In genomic region chr19:43471091-43471490, GRCh38 we compare ENCODE assay signal across 21 cellular contexts. TPM values are rescaled to one million over a fixed set of nuclear protein-coding genes. Genes with fewer than 3 reads are reported as not detected.
DNase-seq lines count a peak whose midpoint lies in the region; ATAC-seq, FAIRE-seq and TF ChIP-seq lines count a peak whose summit lies in the region.
"Had no signal": no experiment of that assay in that cellular context is flagged by ENCODE, and none has a peak within 500 bp of the region (broad histone marks: within the 10 kb centered on the region; RNA-seq: fewer than 3 reads in every experiment).

No MANE protein-coding gene starts in this region.

- no peak for TF ChIP-seq EP300 in GM12878 (IDR thresholded peaks at IDR 0.05; ENCODE audit: borderline replicate concordance in 1 of 2, control insufficient read depth in 1 of 2, low read depth in 2 of 2, low read length in 2 of 2)

- H3K4me3 ChIP-seq in GM12878 (no peak overlapping the region), neuronal stem cell (ENCODE audit: low read length in 2 of 2) (peak overlapping the region in 1 of 2 donors; percentile 54)
- H3K4me3 ChIP-seq: coronary artery, lung had no signal

- H3K4me1 ChIP-seq in GM12878 (ENCODE audit: control insufficient read depth, insufficient read depth, low read length) (peaks cover 3% of the 10 kb centered on the region; the same call in 1 of the 2 replicates), neuronal stem cell (ENCODE audit: control insufficient read depth in 2 of 2, insufficient read depth in 1 of 2, low read depth in 1 of 2, low read length in 2 of 2) (peaks cover 0 to 4% of the 10 kb centered on the region in 2 donors)

- H3K79me1 ChIP-seq in neuronal stem cell (ENCODE audit: low read depth, low read length): no peaks in the 10 kb centered on the region

- SMC1A ChIA-PET in GM12878 (lab: Charles Lee; ENCODE audit: uncharacterized antibody, unreplicated experiment): no interaction called here

- no TSS peak for BruUV-seq in GM12878 (replicated peaks; lab: Mats Ljungman, UMichigan)

- no peak overlapping the region for H2BK12ac ChIP-seq in neuronal stem cell (ENCODE audit: low read length)

- H3K18ac ChIP-seq in neuronal stem cell (ENCODE audit: low read length): peak overlapping the region; percentile 15

- H2BK5ac ChIP-seq in neuronal stem cell (ENCODE audit: low read length): no peak overlapping the region

- intact Hi-C loops in activated CD4-positive, alpha-beta T cell treated with anti-CD3 and anti-CD28 coated beads, Interleukin-2, amount 10 ng/mL, durations not matched to agents 24 days and 14 days (cut with micrococcal nuclease): no loop called here
- intact Hi-C loops in GM12878 (cut with micrococcal nuclease; ENCODE audit: unreplicated experiment): no loop called here

- H4K91ac ChIP-seq in neuronal stem cell (ENCODE audit: low read depth, low read length, poor library complexity): no peak overlapping the region

- H3K4me1 Mint-ChIP-seq in activated CD4-positive, alpha-beta T cell treated with anti-CD3 and anti-CD28 coated beads, Interleukin-2, amount 10 ng/mL, durations not matched to agents 7 days and 5 days: peaks cover 53% of the 10 kb centered on the region
- H3K4me1 Mint-ChIP-seq in activated CD4-positive, alpha-beta T cell treated with anti-CD3 and anti-CD28 coated beads, Interleukin-2, amount 10 ng/mL, durations not matched to agents 24 days and 14 days: peaks cover 38% of the 10 kb centered on the region

- H2AK5ac ChIP-seq in neuronal stem cell (ENCODE audit: low read depth, low read length): no peak overlapping the region

- no peak for TF ChIP-seq CTCF in GM12878 (IDR thresholded peaks at IDR 0.05 in 2 of 3, conservative IDR thresholded peaks at IDR 0.05 in 1 of 3; ENCODE audit: control insufficient read depth in 2 of 3, extremely low read depth in 1 of 3, insufficient read depth in 1 of 3, low read depth in 3 of 3, low read length in 3 of 3)

- no peak overlapping the region for H3K23ac ChIP-seq in neuronal stem cell (ENCODE audit: low read depth, low read length, poor library complexity)

- TF ChIP-seq RAD21 in GM12878 (IDR thresholded peaks at IDR 0.05; ENCODE audit: insufficient read depth, low read depth, low read length): no peak

- ATAC-seq in GM12878 (no peak), GM18867 (IDR thresholded peaks at IDR 0.05; ENCODE audit: unreplicated experiment) (no peak)

- no peak overlapping the region for H2BK120ac ChIP-seq in neuronal stem cell (ENCODE audit: low read depth, low read length)

- H2BK15ac ChIP-seq in neuronal stem cell (ENCODE audit: low read length): no peak overlapping the region

- H3K4me2 ChIP-seq in GM12878 (ENCODE audit: control insufficient read depth, insufficient read depth): no peak overlapping the region
- H3K4me2 ChIP-seq in neuronal stem cell (ENCODE audit: insufficient read depth, low read length, poor library complexity, severe bottlenecking): no peak overlapping the region

- no peaks in the 10 kb centered on the region for H3K27me3 ChIP-seq in GM12878 (replicated peaks in 1 of 2; ENCODE audit: control insufficient read depth in 2 of 2, insufficient read depth in 2 of 2, low read length in 1 of 2)
- peaks cover 1 to 14% (median 1%) of the 10 kb centered on the region in 3 experiments for H3K27me3 ChIP-seq in neuronal stem cell (ENCODE audit: control insufficient read depth in 3 of 3, insufficient read depth in 3 of 3, low read depth in 1 of 3, low read length in 3 of 3)

- DNase-seq in activated CD4-positive, alpha-beta T cell treated with anti-CD3 and anti-CD28 coated beads, Interleukin-2, amount 10 ng/mL, durations not matched to agents 7 days and 5 days: no peak
- DNase-seq in activated CD4-positive, alpha-beta T cell treated with anti-CD3 and anti-CD28 coated beads, Interleukin-2, amount 10 ng/mL, durations not matched to agents 24 days and 14 days: no peak
- DNase-seq in GM12878 (ENCODE audit: low read depth, low spot score) (no peak), neuronal stem cell (ENCODE audit: low spot score) (no peak)
- DNase-seq in central memory CD4-positive, alpha-beta T cell: no peak
- DNase-seq: activated CD4-positive, CD25-positive, alpha-beta regulatory T cell treated with anti-CD3 and anti-CD28 coated beads, Interleukin-2, amount 50 U/mL, for 72 hours; COR-L47; foreskin fibroblast; NCI-H1694; NCI-H69; occipital lobe; retina; stimulated activated CD4-positive, alpha-beta T cell treated with anti-CD3 and anti-CD28 coated beads, Interleukin-15, amount 100 ng/mL, for 24 hours had no signal

- no peak overlapping the region for H3K4ac ChIP-seq in neuronal stem cell (ENCODE audit: low read length)

- POLR2A ChIA-PET in activated CD4-positive, alpha-beta T cell treated with anti-CD3 and anti-CD28 coated beads, Interleukin-2, amount 10 ng/mL, durations not matched to agents 7 days and 5 days (lab: Charles Lee): no interaction called here
- POLR2A ChIA-PET in GM12878 (lab: Charles Lee): interaction anchor here (0.6 kb wide), 1 partner anchor 61 kb away, joined by 3 read pairs; no protein-coding TSS in a partner anchor

- H3K14ac ChIP-seq in neuronal stem cell (ENCODE audit: low read length): no peak overlapping the region

- H3K9me3 Mint-ChIP-seq in activated CD4-positive, alpha-beta T cell treated with anti-CD3 and anti-CD28 coated beads, Interleukin-2, amount 10 ng/mL, durations not matched to agents 7 days and 5 days: peaks cover 3% of the 10 kb centered on the region
- H3K9me3 Mint-ChIP-seq in activated CD4-positive, alpha-beta T cell treated with anti-CD3 and anti-CD28 coated beads, Interleukin-2, amount 10 ng/mL, durations not matched to agents 24 days and 14 days: no peaks in the 10 kb centered on the region
- H3K9me3 Mint-ChIP-seq: activated T-helper 1 cell treated with anti-CD3 and anti-CD28 coated beads, Interleukin-12 subunit alpha, Interleukin-12 subunit beta, Interleukin-2, Interleukin-4 antibody, amounts not matched to agents 30 ng/mL and 10 ng/mL and 1 ng/mL, durations not matched to agents 14 hours and 24 hours and 36 hours had no signal

- H2AFZ ChIP-seq in GM12878 (ENCODE audit: control insufficient read depth, low read depth, low read length): no peak overlapping the region
- peak overlapping the region; percentile 7 for H2AFZ ChIP-seq in neuronal stem cell (ENCODE audit: low read length)

- 63% methylated on average over 5 of the region's 5 CpGs for WGBS in GM12878 (ENCODE audit: insufficient coverage, insufficient replicate concordance, low lambda C conversion rate, missing lambda C conversion rate)
- WGBS in neuronal stem cell (ENCODE audit: extremely low coverage in 2 of 2, insufficient read length in 2 of 2, insufficient replicate concordance in 1 of 2), 2 donors: no CpG with 5 or more reads among the region's 5 CpGs

- no peaks in the 10 kb centered on the region for H3K9me3 ChIP-seq in GM12878 (replicated peaks; ENCODE audit: control insufficient read depth, insufficient read depth, low read length)
- H3K9me3 ChIP-seq in neuronal stem cell (replicated peaks in 1 of 2; ENCODE audit: control insufficient read depth in 2 of 2, insufficient read depth in 1 of 2, low read depth in 1 of 2, low read length in 2 of 2): no peaks in the 10 kb centered on the region

- FAIRE-seq in GM12878 (lab: Jason Lieb, UNC): no peak
- FAIRE-seq: urothelium cell line had no signal

- H3K9ac ChIP-seq in GM12878 (ENCODE audit: control insufficient read depth, insufficient read depth, low read length) (no peak overlapping the region), neuronal stem cell (ENCODE audit: low read depth, low read length, poor library complexity) (no peak overlapping the region)

- no peaks in the 10 kb centered on the region for H3K79me2 ChIP-seq in GM12878 (ENCODE audit: control insufficient read depth, insufficient read depth, low read length)

- no peak for TF ChIP-seq POLR2A in GM12878 (IDR thresholded peaks at IDR 0.05; ENCODE audit: low read depth, low read length)

- peaks cover 4% of the 10 kb centered on the region for H3K36me3 Mint-ChIP-seq in activated CD4-positive, alpha-beta T cell treated with anti-CD3 and anti-CD28 coated beads, Interleukin-2, amount 10 ng/mL, durations not matched to agents 7 days and 5 days (ENCODE audit: low read depth)
- peaks cover 6% of the 10 kb centered on the region for H3K36me3 Mint-ChIP-seq in activated CD4-positive, alpha-beta T cell treated with anti-CD3 and anti-CD28 coated beads, Interleukin-2, amount 10 ng/mL, durations not matched to agents 24 days and 14 days (ENCODE audit: low read depth)

- in situ Hi-C loops in GM12878 (cut with MboI): no loop called here

- peak overlapping the region; percentile 9 for H3K27ac Mint-ChIP-seq in activated CD4-positive, alpha-beta T cell treated with anti-CD3 and anti-CD28 coated beads, Interleukin-2, amount 10 ng/mL, durations not matched to agents 7 days and 5 days
- no peak overlapping the region for H3K27ac Mint-ChIP-seq in activated CD4-positive, alpha-beta T cell treated with anti-CD3 and anti-CD28 coated beads, Interleukin-2, amount 10 ng/mL, durations not matched to agents 24 days and 14 days
- H3K27ac Mint-ChIP-seq: activated T-helper 1 cell treated with anti-CD3 and anti-CD28 coated beads, Interleukin-12 subunit alpha, Interleukin-12 subunit beta, Interleukin-2, Interleukin-4 antibody, amounts not matched to agents 30 ng/mL and 10 ng/mL and 1 ng/mL, durations not matched to agents 14 hours and 24 hours and 36 hours had no signal

- CTCF ChIA-PET in activated CD4-positive, alpha-beta T cell treated with anti-CD3 and anti-CD28 coated beads, Interleukin-2, amount 10 ng/mL, durations not matched to agents 7 days and 5 days (lab: Charles Lee): no interaction called here
- CTCF ChIA-PET in GM12878 (lab: Yijun Ruan, JAX): no interaction called here

- H4K8ac ChIP-seq in neuronal stem cell (ENCODE audit: low read depth, low read length): no peak overlapping the region

- H4K20me1 ChIP-seq in GM12878 (ENCODE audit: control insufficient read depth, insufficient read depth): no peaks in the 10 kb centered on the region

- H3K27me3 Mint-ChIP-seq in activated CD4-positive, alpha-beta T cell treated with anti-CD3 and anti-CD28 coated beads, Interleukin-2, amount 10 ng/mL, durations not matched to agents 7 days and 5 days: no peaks in the 10 kb centered on the region
- no peaks in the 10 kb centered on the region for H3K27me3 Mint-ChIP-seq in activated CD4-positive, alpha-beta T cell treated with anti-CD3 and anti-CD28 coated beads, Interleukin-2, amount 10 ng/mL, durations not matched to agents 24 days and 14 days

- no peak overlapping the region for H3K4me3 Mint-ChIP-seq in activated CD4-positive, alpha-beta T cell treated with anti-CD3 and anti-CD28 coated beads, Interleukin-2, amount 10 ng/mL, durations not matched to agents 7 days and 5 days
- H3K4me3 Mint-ChIP-seq in activated CD4-positive, alpha-beta T cell treated with anti-CD3 and anti-CD28 coated beads, Interleukin-2, amount 10 ng/mL, durations not matched to agents 24 days and 14 days: no peak overlapping the region
- H3K4me3 Mint-ChIP-seq: activated T-helper 1 cell treated with anti-CD3 and anti-CD28 coated beads, Interleukin-12 subunit alpha, Interleukin-12 subunit beta, Interleukin-2, Interleukin-4 antibody, amounts not matched to agents 30 ng/mL and 10 ng/mL and 1 ng/mL, durations not matched to agents 14 hours and 24 hours and 36 hours had no signal

- H3K27ac ChIP-seq in GM12878 (ENCODE audit: control insufficient read depth, insufficient read depth) (no peak overlapping the region), neuronal stem cell (replicated peaks; ENCODE audit: low read length) (no peak overlapping the region)
- H3K27ac ChIP-seq: 22Rv1, coronary artery had no signal

- RAD21 ChIA-PET in GM12878 (lab: Charles Lee; ENCODE audit: unreplicated experiment): no interaction called here

- H3K36me3 ChIP-seq in GM12878 (ENCODE audit: control insufficient read depth in 2 of 2, insufficient read depth in 2 of 2, low read length in 1 of 2): no peaks in the 10 kb centered on the region
- H3K36me3 ChIP-seq in neuronal stem cell (replicated peaks in 1 of 2; ENCODE audit: control insufficient read depth in 2 of 2, insufficient read depth in 2 of 2, low read length in 2 of 2): no peaks in the 10 kb centered on the region

RNA-seq across cellular contexts. Expression of gene LYPD3, which starts 5.7 kb away (rescaled TPM):
- under 1 TPM; 0.73 to 0.84 TPM for total RNA-seq in activated CD4-positive, alpha-beta T cell treated with anti-CD3 and anti-CD28 coated beads, Interleukin-2, amount 10 ng/mL, durations not matched to agents 7 days and 5 days
- total RNA-seq in activated CD4-positive, alpha-beta T cell treated with anti-CD3 and anti-CD28 coated beads, Interleukin-2, amount 10 ng/mL, durations not matched to agents 24 days and 14 days: 3.6 and 4.1 TPM in 2 replicates
- total RNA-seq in GM12878 (2013; cell fraction: nucleolus; rRNA removed): not detected in 2 replicates
- total RNA-seq in GM12878 (2014; rRNA removed) (0.06 TPM in 1 of 2 replicates, not detected in the other), GM12878 (2014; rRNA removed; fragmentation: Illumina TruSeq; extraction: Trizol) (not detected in 2 replicates), GM12878 (2021) (not detected in 2 replicates)
- 0.18 TPM for polyA plus RNA-seq in GM12878 (2011; ENCODE audit: low read depth)
- polyA plus RNA-seq in GM12878 (2011; rRNA removed) (0.18 TPM in 1 of 2 replicates, not detected in the other), GM12878 (2014; fragmentation: Illumina TruSeq; extraction: Trizol) (0.03 TPM in 1 of 2 replicates, not detected in the other), GM12878 (2014; fragmentation: Nextera tagmentation; extraction: Ambion mirVana) (not detected), GM12878 (2014; rRNA removed) (0.10 TPM in 1 of 2 replicates, not detected in the other), GM12878 (2016; fragmentation: Nextera tagmentation; extraction: Ambion mirVana) (under 1 TPM in 1 of 2 experiments, not detected in 1; 0.28 TPM)
- polyA plus RNA-seq in GM12878 (2011; cell fraction: cytosol; rRNA removed): 0.38 and 0.52 TPM in 2 replicates
- polyA plus RNA-seq in GM12878 (2011; cell fraction: nucleus; rRNA removed): 0.57 and 0.70 TPM in 2 replicates
- polyA plus RNA-seq in GM12878 (2012): 0.36 and 0.38 TPM in 2 replicates
- polyA minus RNA-seq in GM12878 (2011; rRNA and poly(A)+ RNA removed): 0.31 and 0.37 TPM in 2 replicates
- polyA minus RNA-seq in GM12878 (2011; cell fraction: cytosol; rRNA and poly(A)+ RNA removed): not detected in 2 replicates
- polyA minus RNA-seq in GM12878 (2011; cell fraction: nucleus; rRNA and poly(A)+ RNA removed): 0.24 and 0.48 TPM in 2 replicates
- 0.59 TPM for polyA plus RNA-seq in neuronal stem cell (2013, experiment 1 of 2)
- polyA plus RNA-seq in neuronal stem cell (2013, experiment 2 of 2): 0.68 TPM
- total RNA-seq: occipital lobe had no signal

RNA-seq across cellular contexts. Expression of gene PHLDB3, which starts 33.5 kb away (rescaled TPM):
- total RNA-seq in activated CD4-positive, alpha-beta T cell treated with anti-CD3 and anti-CD28 coated beads, Interleukin-2, amount 10 ng/mL, durations not matched to agents 7 days and 5 days: 10 to 100 TPM; 11.9 to 18.6 TPM
- 26.3 and 26.7 TPM in 2 replicates for total RNA-seq in activated CD4-positive, alpha-beta T cell treated with anti-CD3 and anti-CD28 coated beads, Interleukin-2, amount 10 ng/mL, durations not matched to agents 24 days and 14 days
- 20.4 and 22.4 TPM in 2 replicates for total RNA-seq in GM12878 (2013; cell fraction: nucleolus; rRNA removed)
- total RNA-seq in GM12878 (2014; rRNA removed) (12.8 and 13.0 TPM in 2 replicates), GM12878 (2014; rRNA removed; fragmentation: Illumina TruSeq; extraction: Trizol) (2.4 and 3.6 TPM in 2 replicates), GM12878 (2021) (9.1 and 11.0 TPM in 2 replicates)
- polyA plus RNA-seq in GM12878 (2011; ENCODE audit: low read depth): 1.7 TPM
- polyA plus RNA-seq in GM12878 (2011; rRNA removed) (2.6 and 4.3 TPM in 2 replicates), GM12878 (2014; fragmentation: Illumina TruSeq; extraction: Trizol) (0.14 and 1.1 TPM in 2 replicates), GM12878 (2014; fragmentation: Nextera tagmentation; extraction: Ambion mirVana) (under 1 TPM; 0.13 to 0.16 TPM), GM12878 (2014; rRNA removed) (7.9 and 13.4 TPM in 2 replicates), GM12878 (2016; fragmentation: Nextera tagmentation; extraction: Ambion mirVana) (10 to 100 TPM in 1 of 2 experiments, 1 to 10 TPM in 1; 6.8 to 11.6 TPM)
- 4.6 and 7.6 TPM in 2 replicates for polyA plus RNA-seq in GM12878 (2011; cell fraction: cytosol; rRNA removed)
- polyA plus RNA-seq in GM12878 (2011; cell fraction: nucleus; rRNA removed): 12.1 and 14.7 TPM in 2 replicates
- polyA plus RNA-seq in GM12878 (2012): 7.5 and 9.2 TPM in 2 replicates
- polyA minus RNA-seq in GM12878 (2011; rRNA and poly(A)+ RNA removed): 2.3 and 6.9 TPM in 2 replicates
- polyA minus RNA-seq in GM12878 (2011; cell fraction: cytosol; rRNA and poly(A)+ RNA removed): 2.8 and 3.5 TPM in 2 replicates
- 8.0 and 10.7 TPM in 2 replicates for polyA minus RNA-seq in GM12878 (2011; cell fraction: nucleus; rRNA and poly(A)+ RNA removed)
- polyA plus RNA-seq in neuronal stem cell (2013, experiment 1 of 2): 8.0 TPM
- 7.9 TPM for polyA plus RNA-seq in neuronal stem cell (2013, experiment 2 of 2)

RNA-seq across cellular contexts. Expression of gene ETHE1, which starts 55.9 kb away (rescaled TPM):
- total RNA-seq in activated CD4-positive, alpha-beta T cell treated with anti-CD3 and anti-CD28 coated beads, Interleukin-2, amount 10 ng/mL, durations not matched to agents 7 days and 5 days: 10 to 100 TPM; 66.8 to 73.7 TPM
- total RNA-seq in activated CD4-positive, alpha-beta T cell treated with anti-CD3 and anti-CD28 coated beads, Interleukin-2, amount 10 ng/mL, durations not matched to agents 24 days and 14 days: 59.3 and 59.7 TPM in 2 replicates
- 23.8 and 26.5 TPM in 2 replicates for total RNA-seq in GM12878 (2013; cell fraction: nucleolus; rRNA removed)
- total RNA-seq in GM12878 (2014; rRNA removed) (102 and 103 TPM in 2 replicates), GM12878 (2014; rRNA removed; fragmentation: Illumina TruSeq; extraction: Trizol) (39.6 and 45.0 TPM in 2 replicates), GM12878 (2021) (59.8 and 67.4 TPM in 2 replicates)
- polyA plus RNA-seq in GM12878 (2011; ENCODE audit: low read depth): 25.7 TPM
- polyA plus RNA-seq in GM12878 (2011; rRNA removed) (98.4 and 155 TPM in 2 replicates), GM12878 (2014; fragmentation: Illumina TruSeq; extraction: Trizol) (46.4 and 53.8 TPM in 2 replicates), GM12878 (2014; fragmentation: Nextera tagmentation; extraction: Ambion mirVana) (10 to 100 TPM; 22.1 to 40.7 TPM), GM12878 (2014; rRNA removed) (118 and 134 TPM in 2 replicates), GM12878 (2016; fragmentation: Nextera tagmentation; extraction: Ambion mirVana) (10 to 100 TPM; 50.0 to 51.5 TPM)
- polyA plus RNA-seq in GM12878 (2011; cell fraction: cytosol; rRNA removed): 227 and 251 TPM in 2 replicates
- 190 and 327 TPM in 2 replicates for polyA plus RNA-seq in GM12878 (2011; cell fraction: nucleus; rRNA removed)
- 62.8 and 80.9 TPM in 2 replicates for polyA plus RNA-seq in GM12878 (2012)
- polyA minus RNA-seq in GM12878 (2011; rRNA and poly(A)+ RNA removed): 158 and 168 TPM in 2 replicates
- 33.6 and 51.7 TPM in 2 replicates for polyA minus RNA-seq in GM12878 (2011; cell fraction: cytosol; rRNA and poly(A)+ RNA removed)
- polyA minus RNA-seq in GM12878 (2011; cell fraction: nucleus; rRNA and poly(A)+ RNA removed): 44.9 and 61.4 TPM in 2 replicates
- 14.2 TPM for polyA plus RNA-seq in neuronal stem cell (2013, experiment 1 of 2)
- 13.9 TPM for polyA plus RNA-seq in neuronal stem cell (2013, experiment 2 of 2)

RNA-seq across cellular contexts. Expression of gene TEX101, which starts 56.4 kb away (rescaled TPM):
- not detected for total RNA-seq in activated CD4-positive, alpha-beta T cell treated with anti-CD3 and anti-CD28 coated beads, Interleukin-2, amount 10 ng/mL, durations not matched to agents 7 days and 5 days
- total RNA-seq in activated CD4-positive, alpha-beta T cell treated with anti-CD3 and anti-CD28 coated beads, Interleukin-2, amount 10 ng/mL, durations not matched to agents 24 days and 14 days: not detected in 2 replicates
- total RNA-seq in GM12878 (2013; cell fraction: nucleolus; rRNA removed): not detected in 2 replicates
- total RNA-seq in GM12878 (2014; rRNA removed) (not detected in 2 replicates), GM12878 (2014; rRNA removed; fragmentation: Illumina TruSeq; extraction: Trizol) (not detected in 2 replicates), GM12878 (2021) (not detected in 2 replicates)
- not detected for polyA plus RNA-seq in GM12878 (2011; ENCODE audit: low read depth)
- polyA plus RNA-seq in GM12878 (2011; rRNA removed) (not detected in 2 replicates), GM12878 (2014; fragmentation: Illumina TruSeq; extraction: Trizol) (not detected in 2 replicates), GM12878 (2014; fragmentation: Nextera tagmentation; extraction: Ambion mirVana) (not detected), GM12878 (2014; rRNA removed) (not detected in 2 replicates), GM12878 (2016; fragmentation: Nextera tagmentation; extraction: Ambion mirVana) (not detected)
- polyA plus RNA-seq in GM12878 (2011; cell fraction: cytosol; rRNA removed): not detected in 2 replicates
- polyA plus RNA-seq in GM12878 (2011; cell fraction: nucleus; rRNA removed): not detected in 2 replicates
- not detected in 2 replicates for polyA plus RNA-seq in GM12878 (2012)
- polyA minus RNA-seq in GM12878 (2011; rRNA and poly(A)+ RNA removed): not detected in 2 replicates
- not detected in 2 replicates for polyA minus RNA-seq in GM12878 (2011; cell fraction: cytosol; rRNA and poly(A)+ RNA removed)
- not detected in 2 replicates for polyA minus RNA-seq in GM12878 (2011; cell fraction: nucleus; rRNA and poly(A)+ RNA removed)
- polyA plus RNA-seq in neuronal stem cell (2013, experiment 1 of 2): not detected
- polyA plus RNA-seq in neuronal stem cell (2013, experiment 2 of 2): not detected
- total RNA-seq: activated T-helper 1 cell treated with anti-CD3 and anti-CD28 coated beads, Interleukin-12 subunit alpha, Interleukin-12 subunit beta, Interleukin-2, Interleukin-4 antibody, amounts not matched to agents 30 ng/mL and 10 ng/mL and 1 ng/mL, durations not matched to agents 14 hours and 24 hours and 36 hours; H4; lung; occipital lobe; subcutaneous adipose tissue had no signal
- polyA plus RNA-seq: lung had no signal
